Comparison of ENCODE assay signal across 8 cellular contexts in the genomic region with DNA sequence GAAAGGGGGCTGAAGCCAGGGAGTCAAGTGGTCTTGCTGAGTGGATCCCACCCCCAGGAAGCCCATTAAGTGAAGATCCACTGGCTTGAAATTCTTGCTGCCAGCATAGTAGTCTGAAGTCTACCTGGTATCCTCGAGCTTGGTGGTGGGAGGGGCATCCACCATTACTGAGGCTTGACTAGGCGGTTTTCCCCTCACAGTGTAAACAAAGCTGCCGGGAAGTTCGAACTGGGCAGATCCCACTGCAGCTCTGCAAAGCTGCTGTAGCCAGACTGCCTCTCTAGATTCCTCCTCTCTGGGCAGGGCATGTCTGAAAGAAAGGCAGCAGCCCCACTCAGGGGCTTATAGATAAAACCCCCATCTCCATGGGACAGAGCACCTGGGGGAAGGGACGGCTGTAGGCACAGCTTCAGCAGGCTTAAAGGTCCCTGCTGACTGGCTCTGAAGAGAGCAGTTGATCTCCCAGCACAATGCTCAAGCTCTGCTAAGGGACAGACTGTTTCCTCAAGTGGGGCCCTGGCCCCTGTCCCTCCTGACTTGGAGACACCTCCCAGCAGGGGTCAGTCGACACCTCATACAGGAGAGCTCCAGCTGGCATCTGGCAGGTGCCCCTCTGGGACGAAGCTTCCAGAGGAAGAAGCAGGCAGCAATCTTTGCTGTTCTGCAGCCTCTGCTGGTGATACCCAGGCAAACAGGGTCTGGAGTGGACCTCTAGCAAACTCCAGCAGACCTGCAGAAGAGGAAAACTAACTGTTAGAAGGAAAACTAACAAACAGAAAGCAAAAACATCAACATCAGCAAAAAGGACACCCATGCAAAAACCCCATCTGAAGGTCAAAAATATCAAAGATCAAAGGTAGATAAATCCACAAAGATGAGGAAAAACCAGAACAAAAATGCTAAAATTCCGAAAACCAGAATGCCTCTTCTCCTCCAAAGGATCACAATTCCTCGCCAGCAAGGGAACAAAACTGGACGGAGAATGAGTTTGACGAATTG.
DNase-seq lines count a peak whose midpoint lies in the region; ATAC-seq, FAIRE-seq and TF ChIP-seq lines count a peak whose summit lies in the region.
"Not testable (repeated sequence)": the region's sequence is repeated elsewhere in the genome, so short reads cannot be mapped to it uniquely, and the experiment has no call there.

No MANE protein-coding gene starts in this region.

- H4K5ac ChIP-seq in mesendoderm (ENCODE audit: low read length): not testable (repeated sequence)

- not testable (repeated sequence) for H3K56ac ChIP-seq in mesendoderm (ENCODE audit: low read length)

- RAD21 ChIA-PET in HCT116 (lab: Charles Lee; ENCODE audit: low non-redundant PET in 1 of 2, low total read pairs in 2 of 2, uncharacterized antibody in 2 of 2, unreplicated experiment in 2 of 2): not testable (repeated sequence)

- H3K4me2 ChIP-seq in A549: peak overlapping the region; percentile 62
- H3K4me2 ChIP-seq in HCT116 (ENCODE audit: low read length); PC-3 (ENCODE audit: low read length); mesendoderm (ENCODE audit: low read length): not testable (repeated sequence)

- H3K23ac ChIP-seq in mesendoderm (ENCODE audit: low read length): not testable (repeated sequence)

- TF ChIP-seq RAD21 in A549 (conservative IDR thresholded peaks at IDR 0.05 in 1 of 2, IDR thresholded peaks at IDR 0.05 in 1 of 2): not testable (repeated sequence)
- TF ChIP-seq RAD21 in HCT116 (IDR thresholded peaks at IDR 0.05; ENCODE audit: low read depth): 0 out of 2 replicates have a peak, but pooled peaks have one; percentile 15

- TF ChIP-seq CTCF in A549 (IDR thresholded peaks at IDR 0.05); HCT116 (IDR thresholded peaks at IDR 0.05 in 2 of 3, conservative IDR thresholded peaks at IDR 0.05 in 1 of 3; ENCODE audit: borderline replicate concordance in 1 of 3, insufficient read depth in 1 of 3, low read depth in 2 of 3, low read length in 2 of 3); PC-3 (conservative IDR thresholded peaks at IDR 0.05; ENCODE audit: low read depth, low read length); colonic mucosa (IDR thresholded peaks at IDR 0.05): not testable (repeated sequence)

- BruUV-seq in HCT116 (replicated peaks; lab: Mats Ljungman, UMichigan); PC-3 (replicated peaks; lab: Mats Ljungman, UMichigan): not testable (repeated sequence)

- H3K9me3 ChIP-seq in A549; HCT116 (ENCODE audit: control insufficient read depth in 1 of 2, insufficient read depth in 1 of 2, low read depth in 1 of 2, low read length in 2 of 2); PC-3 (ENCODE audit: low read length); colonic mucosa: not testable (repeated sequence)

- H3K4me3 ChIP-seq in A549: peak overlapping the region; percentile 8; the same call in 1 of the 3 replicates
- H3K4me3 ChIP-seq in HCT116 (replicated peaks in 1 of 2; ENCODE audit: low read depth in 1 of 2, low read length in 2 of 2); PC-3 (ENCODE audit: low read length); colonic mucosa; mesendoderm (ENCODE audit: low read length): not testable (repeated sequence)

- H3K27ac ChIP-seq in A549; HCT116 (ENCODE audit: low read depth, low read length); PC-3 (ENCODE audit: low read length); colonic mucosa; mesendoderm (ENCODE audit: low read depth, low read length): not testable (repeated sequence)

- not testable (repeated sequence) for H3K79me2 ChIP-seq in HCT116 (ENCODE audit: insufficient read depth, low read length); PC-3 (ENCODE audit: low read length); mesendoderm (ENCODE audit: control insufficient read depth, insufficient read depth, low read length)

- TF ChIP-seq EP300 in A549 (IDR thresholded peaks at IDR 0.05): not testable (repeated sequence)

- intact Hi-C loops in HCT116 (cut with micrococcal nuclease); PC-3 (cut with micrococcal nuclease); colonic mucosa (cut with DNase I): not testable (repeated sequence)

- H4K8ac ChIP-seq in mesendoderm (ENCODE audit: low read depth, low read length): not testable (repeated sequence)

- not testable (repeated sequence) for H3K9me2 ChIP-seq in HCT116 (ENCODE audit: insufficient read depth); PC-3 (replicated peaks; ENCODE audit: low read length)

- not testable (repeated sequence) for H3K4ac ChIP-seq in mesendoderm (ENCODE audit: low read depth, low read length)

- H3K79me1 ChIP-seq in mesendoderm (ENCODE audit: low read length): not testable (repeated sequence)

- not testable (repeated sequence) for H2BK5ac ChIP-seq in mesendoderm (ENCODE audit: low read length)

- not testable (repeated sequence) for H3K18ac ChIP-seq in mesendoderm (ENCODE audit: low read length)

- not testable (repeated sequence) for H2AFZ ChIP-seq in HCT116 (ENCODE audit: low read depth, low read length, poor library complexity, severe bottlenecking); PC-3 (ENCODE audit: low read length)

- H2AK5ac ChIP-seq in mesendoderm (ENCODE audit: low read length): not testable (repeated sequence)

- 34% methylated on average over 8 of the region's 11 CpGs for WGBS in A549 (ENCODE audit: missing lambda C conversion rate)
- WGBS in mesendoderm (ENCODE audit: extremely low coverage, insufficient coverage, low lambda C conversion rate): no CpG with 5 or more reads among the region's 11 CpGs

- not testable (repeated sequence) for H2BK120ac ChIP-seq in mesendoderm (ENCODE audit: low read depth, low read length)

- not testable (repeated sequence) for H3K36me3 ChIP-seq in HCT116 (ENCODE audit: control insufficient read depth in 1 of 2, insufficient read depth in 2 of 2, low read length in 2 of 2); PC-3 (ENCODE audit: low read depth, low read length); colonic mucosa; mesendoderm (ENCODE audit: control insufficient read depth, insufficient read depth, low read length)

- H3K4me1 ChIP-seq in A549; HCT116 (ENCODE audit: control insufficient read depth in 1 of 2, insufficient read depth in 2 of 2, low read length in 2 of 2); PC-3 (ENCODE audit: insufficient read depth, low read length); colonic mucosa; mesendoderm (ENCODE audit: control insufficient read depth, low read depth, low read length): not testable (repeated sequence)

- CTCF ChIA-PET in A549 (lab: Yijun Ruan, JAX): interaction anchor here (0.7 kb wide), 2 partner anchors 19 to 73 kb away, joined by 3 read pairs; no protein-coding TSS in a partner anchor
- CTCF ChIA-PET in HCT116 (lab: Charles Lee); PC-3 (lab: Charles Lee): not testable (repeated sequence)

- not testable (repeated sequence) for TF ChIP-seq POLR2A in A549 (IDR thresholded peaks at IDR 0.05; ENCODE audit: low read length); HCT116 (IDR thresholded peaks at IDR 0.05; ENCODE audit: borderline replicate concordance, extremely low read depth, insufficient read depth, insufficient read length)

- not testable (repeated sequence) for FAIRE-seq in A549 (lab: Jason Lieb, UNC)

- H3K9ac ChIP-seq in HCT116 (ENCODE audit: low read length); PC-3 (ENCODE audit: low read length); colonic mucosa (ENCODE audit: low read depth in 2 of 2, low read length in 2 of 2); mesendoderm (ENCODE audit: low read length): not testable (repeated sequence)

- H3F3A ChIP-seq in PC-3 (ENCODE audit: low read length, unreplicated experiment): not testable (repeated sequence)

- DNase-seq in A549 (ENCODE audit: low read depth in 1 of 2, low spot score in 1 of 2): peak in 1 of 2 experiments; percentile 9
- peak; percentile 31 for DNase-seq in Daoy (ENCODE audit: low read depth)
- not testable (repeated sequence) for DNase-seq in HCT116 (ENCODE audit: low read depth, low spot score)
- DNase-seq in NCI-H510A (lab: John Stamatoyannopoulos, UW): peak; percentile 9
- DNase-seq in PC-3: peak; percentile 5
- DNase-seq in SK-N-DZ (ENCODE audit: low spot score): peak; percentile 51
- DNase-seq in colonic mucosa: peak; percentile 22
- peak; percentile 10 for DNase-seq in mesendoderm

- POLR2A ChIA-PET in A549 (lab: Yijun Ruan, JAX); HCT116 (lab: Charles Lee); PC-3 (lab: Charles Lee; ENCODE audit: unreplicated experiment): not testable (repeated sequence)

- H3K27me3 ChIP-seq in HCT116 (ENCODE audit: insufficient read depth, low read length); PC-3 (ENCODE audit: low read length); colonic mucosa; mesendoderm (ENCODE audit: insufficient read depth, low read length, poor library complexity): not testable (repeated sequence)

- not testable (repeated sequence) for H2BK15ac ChIP-seq in mesendoderm (replicated peaks; ENCODE audit: low read depth)

- peak in 1 of 2 experiments; percentile 66; a peak in 3 of 6 replicates for ATAC-seq in A549
- ATAC-seq in HCT116: peak; percentile 50
- ATAC-seq in PC-3: not testable (repeated sequence)

- H4K20me1 ChIP-seq in HCT116 (ENCODE audit: insufficient read depth); PC-3 (ENCODE audit: low read length): not testable (repeated sequence)

TF ChIP-seq in A549, 52 proteins besides CTCF, POLR2A, EP300 and RAD21:
- peak; percentile 64 for TF ChIP-seq MAFK (IDR thresholded peaks at IDR 0.05; ENCODE audit: partially characterized antibody)
